ENCODE assay signal across 1 cellular context in genomic region chr11:61121917-61122316, GRCh38.
TF ChIP-seq lines count a peak whose summit lies in the region.

No MANE protein-coding gene starts in this region.

TF ChIP-seq in K562, 482 proteins besides CTCF, POLR2A, EP300 and RAD21:
- TF ChIP-seq BRCA1 (IDR thresholded peaks at IDR 0.05) (no peak), BRCA1 (CRISPR knock-in tag; IDR thresholded peaks at IDR 0.05) (no peak), FOSL1 (tag; conservative IDR thresholded peaks at IDR 0.05) (0 out of 2 replicates have a peak, but pooled peaks have one; percentile 17)
- TF ChIP-seq, protein P1, sequence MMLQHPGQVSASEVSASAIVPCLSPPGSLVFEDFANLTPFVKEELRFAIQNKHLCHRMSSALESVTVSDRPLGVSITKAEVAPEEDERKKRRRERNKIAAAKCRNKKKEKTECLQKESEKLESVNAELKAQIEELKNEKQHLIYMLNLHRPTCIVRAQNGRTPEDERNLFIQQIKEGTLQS (IDR thresholded peaks at IDR 0.05) = peak; percentile 8; the same call in 1 of the 2 replicates
- TF ChIP-seq, protein P1 (CRISPR knock-in tag; conservative IDR thresholded peaks at IDR 0.05) = no peak
